ENCODE assay signal across 22 cellular contexts in genomic region chr10:19003341-19003740, GRCh38. TPM values are rescaled to one million over a fixed set of nuclear protein-coding genes. Genes with fewer than 3 reads are reported as not detected.
DNase-seq lines count a peak whose midpoint lies in the region; ATAC-seq, FAIRE-seq and TF ChIP-seq lines count a peak whose summit lies in the region.
"Had no signal": no experiment of that assay in that cellular context is flagged by ENCODE, and none has a peak within 500 bp of the region (broad histone marks: within the 10 kb centered on the region; RNA-seq: fewer than 3 reads in every experiment).

No MANE protein-coding gene starts in this region.

- in situ Hi-C loops in HepG2 (cut with HindIII; ENCODE audit: extremely low pct_ligation_motif_present, low pct_unique_long_range_greater_than_20kb): no loop called here

- H3F3A ChIP-seq in neural cell (ENCODE audit: insufficient read depth, low read length, poor library complexity, severe bottlenecking): no peaks in the 10 kb centered on the region

- intact Hi-C loops in right lobe of liver (cut with DNase I): no loop called here
- intact Hi-C loops in HepG2 (cut with micrococcal nuclease; ENCODE audit: unreplicated experiment): no loop called here
- intact Hi-C loops in ascending aorta (cut with DNase I): no loop called here
- intact Hi-C loops in kidney (cut with DNase I): no loop called here
- intact Hi-C loops in lower leg skin (cut with DNase I; ENCODE audit: low total_unique reads): no loop called here

- H2AFZ ChIP-seq in HepG2 (ENCODE audit: low read length) (no peak overlapping the region), neural cell (ENCODE audit: low read depth, low read length) (no peak overlapping the region)

- WGBS in right lobe of liver (ENCODE audit: insufficient coverage, low coverage, low lambda C conversion rate, missing lambda C conversion rate): 27% methylated on average over 3 of the region's 3 CpGs
- 3% methylated on average over 3 of the region's 3 CpGs for WGBS in HepG2 (ENCODE audit: low lambda C conversion rate)
- WGBS in lower leg skin, 2 donors: 47 to 48% methylated on average over 3 of the region's 3 CpGs

- POLR2A ChIA-PET in HepG2 (lab: Yijun Ruan, JAX): no interaction called here

- H3K27ac ChIP-seq in right lobe of liver (no peak overlapping the region), HepG2 (ENCODE audit: extremely low read length, insufficient read depth, low read length) (no peak overlapping the region), neural cell (ENCODE audit: low read length) (no peak overlapping the region), ascending aorta (no peak overlapping the region), kidney (ENCODE audit: low read depth in 2 of 2, low read length in 2 of 2) (no peak overlapping the region)
- H3K27ac ChIP-seq: A549 had no signal

- no peak for TF ChIP-seq CTCF in right lobe of liver (IDR thresholded peaks at IDR 0.05)
- no peak for TF ChIP-seq CTCF in HepG2 (CRISPR knock-in tag; IDR thresholded peaks at IDR 0.05)
- TF ChIP-seq CTCF in neural cell (IDR thresholded peaks at IDR 0.05; ENCODE audit: poor library complexity, severe bottlenecking): no peak
- no peak for TF ChIP-seq CTCF in ascending aorta (IDR thresholded peaks at IDR 0.05)
- no peak for TF ChIP-seq CTCF in kidney (IDR thresholded peaks at IDR 0.05; ENCODE audit: borderline replicate concordance, extremely low read depth, insufficient read depth)
- no peak for TF ChIP-seq CTCF in lower leg skin (IDR thresholded peaks at IDR 0.05)

- H3K4me1 ChIP-seq in right lobe of liver: no peaks in the 10 kb centered on the region
- H3K4me1 ChIP-seq in HepG2 (ENCODE audit: insufficient read depth, low read length): no peaks in the 10 kb centered on the region
- H3K4me1 ChIP-seq in ascending aorta: no peaks in the 10 kb centered on the region
- no peaks in the 10 kb centered on the region for H3K4me1 ChIP-seq in kidney (ENCODE audit: control insufficient read depth in 1 of 2, insufficient read depth in 1 of 2, low read depth in 1 of 2, low read length in 2 of 2)
- H3K4me1 ChIP-seq: A549, BE2C had no signal

- ATAC-seq in right lobe of liver (peak in 3 of 4 donors; percentile 47 to 73 (median 54)), HepG2 (no peak)
- ATAC-seq: A549 had no signal

- H3K27me3 ChIP-seq in right lobe of liver: no peaks in the 10 kb centered on the region
- no peaks in the 10 kb centered on the region for H3K27me3 ChIP-seq in HepG2 (ENCODE audit: control insufficient read depth in 1 of 2, insufficient read depth in 2 of 2, low read length in 2 of 2)
- H3K27me3 ChIP-seq in neural cell (ENCODE audit: insufficient read depth, low read depth, low read length): no peaks in the 10 kb centered on the region
- no peaks in the 10 kb centered on the region for H3K27me3 ChIP-seq in ascending aorta
- H3K27me3 ChIP-seq: BE2C had no signal

- CTCF ChIA-PET in HepG2 (lab: Yijun Ruan, JAX; ENCODE audit: low intra/inter-chr PET ratio, low total read pairs): no interaction called here

- H4K20me1 ChIP-seq in HepG2 (ENCODE audit: insufficient read depth, low read length): no peaks in the 10 kb centered on the region
- no peaks in the 10 kb centered on the region for H4K20me1 ChIP-seq in neural cell (ENCODE audit: insufficient read depth)

- BruUV-seq in HepG2 (replicated peaks; lab: Mats Ljungman, UMichigan): no TSS peak

- no peak for TF ChIP-seq POLR2A in right lobe of liver (IDR thresholded peaks at IDR 0.05)
- no peak for TF ChIP-seq POLR2A in HepG2 (IDR thresholded peaks at IDR 0.05; ENCODE audit: insufficient read depth in 1 of 2, low read depth in 2 of 2, low read length in 2 of 2)
- no peak for TF ChIP-seq POLR2A in lower leg skin (IDR thresholded peaks at IDR 0.05)

- no peaks in the 10 kb centered on the region for H3K9me2 ChIP-seq in neural cell (ENCODE audit: insufficient read depth, low read length)

- H3K79me2 ChIP-seq in HepG2 (ENCODE audit: insufficient read depth, low read length) (no peaks in the 10 kb centered on the region), neural cell (replicated peaks; ENCODE audit: insufficient read depth, low read length) (no peaks in the 10 kb centered on the region)

- H3K4me2 ChIP-seq in HepG2 (ENCODE audit: low read depth, low read length): no peak overlapping the region
- H3K4me2 ChIP-seq in neural cell (ENCODE audit: low read length): no peak overlapping the region
- H3K4me2 ChIP-seq: A549 had no signal

- no peak for TF ChIP-seq RAD21 in HepG2 (CRISPR knock-in tag; IDR thresholded peaks at IDR 0.05)
- TF ChIP-seq RAD21 in neural cell (conservative IDR thresholded peaks at IDR 0.05): no peak

- TF ChIP-seq EP300 in HepG2 (IDR thresholded peaks at IDR 0.05; ENCODE audit: low read depth in 2 of 2, low read length in 2 of 2) (no peak), HepG2 (CRISPR knock-in tag; IDR thresholded peaks at IDR 0.05; ENCODE audit: borderline replicate concordance) (no peak), neural cell (conservative IDR thresholded peaks at IDR 0.05; ENCODE audit: poor library complexity, severe bottlenecking) (no peak)

- DNase-seq in right lobe of liver (no peak), HepG2 (ENCODE audit: low spot score) (no peak), dermis microvascular lymphatic vessel endothelial cell (ENCODE audit: low read depth in 2 of 2) (peak; percentile 1 to 33), amniotic stem cell (lab: John Stamatoyannopoulos, UW) (no peak), ascending aorta (ENCODE audit: low spot score in 2 of 2) (no peak), kidney (no peak), lower leg skin (ENCODE audit: low spot score in 2 of 2) (no peak)
- DNase-seq: BE2C; CD4-positive, alpha-beta T cell; COR-L47; DMS79; Karpas-422; NCI-H1694; NCI-H2081 treated with DMSO at 0.1 percent for 48 hours; NCI-H446; NCI-H526; SHP77 had no signal

- no peak for FAIRE-seq in HepG2 (lab: Jason Lieb, UNC)
- no peak for FAIRE-seq in kidney (lab: Jason Lieb, UNC)
- FAIRE-seq: A549 had no signal

- no peaks in the 10 kb centered on the region for H3K9me3 ChIP-seq in right lobe of liver
- no peaks in the 10 kb centered on the region for H3K9me3 ChIP-seq in HepG2 (ENCODE audit: low read length)
- H3K9me3 ChIP-seq in neural cell (ENCODE audit: low read length): no peaks in the 10 kb centered on the region
- H3K9me3 ChIP-seq in ascending aorta: no peaks in the 10 kb centered on the region
- no peaks in the 10 kb centered on the region for H3K9me3 ChIP-seq in kidney (ENCODE audit: control insufficient read depth in 1 of 2, low read length in 2 of 2)
- H3K9me3 ChIP-seq: A549, BE2C had no signal

- no peak overlapping the region for H3K9ac ChIP-seq in HepG2 (ENCODE audit: insufficient read depth, low read depth, low read length)
- no peak overlapping the region for H3K9ac ChIP-seq in neural cell (ENCODE audit: low read length)
- H3K9ac ChIP-seq in kidney (ENCODE audit: low read length in 2 of 2): no peak overlapping the region

- H3K36me3 ChIP-seq in right lobe of liver: no peaks in the 10 kb centered on the region
- H3K36me3 ChIP-seq in HepG2 (replicated peaks in 1 of 2; ENCODE audit: control insufficient read depth in 1 of 2, insufficient read depth in 2 of 2, low read length in 2 of 2): no peaks in the 10 kb centered on the region
- no peaks in the 10 kb centered on the region for H3K36me3 ChIP-seq in neural cell (ENCODE audit: insufficient read depth, low read length)
- no peaks in the 10 kb centered on the region for H3K36me3 ChIP-seq in ascending aorta
- no peaks in the 10 kb centered on the region for H3K36me3 ChIP-seq in kidney (ENCODE audit: control insufficient read depth in 1 of 2, insufficient read depth in 2 of 2, low read length in 2 of 2)
- H3K36me3 ChIP-seq: BE2C had no signal

- H3K4me3 ChIP-seq in right lobe of liver: no peak overlapping the region
- no peak overlapping the region for H3K4me3 ChIP-seq in HepG2 (replicated peaks in 1 of 3; ENCODE audit: insufficient read depth in 1 of 3, low read depth in 2 of 3, low read length in 3 of 3)
- no peak overlapping the region for H3K4me3 ChIP-seq in neural cell (ENCODE audit: low read length)
- no peak overlapping the region for H3K4me3 ChIP-seq in ascending aorta
- no peak overlapping the region for H3K4me3 ChIP-seq in kidney (ENCODE audit: low read length in 2 of 2)
- H3K4me3 ChIP-seq in lower leg skin (ENCODE audit: low read depth, poor library complexity, severe bottlenecking): no peak overlapping the region
- H3K4me3 ChIP-seq: A549 had no signal

TF ChIP-seq in neural cell, 6 proteins besides CTCF, POLR2A, EP300 and RAD21:
- TF ChIP-seq POLR2AphosphoS5 (IDR thresholded peaks at IDR 0.05): peak; percentile 28
- no peak for TF ChIP-seq MXI1 (conservative IDR thresholded peaks at IDR 0.05; ENCODE audit: poor library complexity, severe bottlenecking)

RNA-seq across cellular contexts. Expression of gene MALRD1, which starts 45.3 kb away (rescaled TPM):
- total RNA-seq in right lobe of liver (under 1 TPM in 4 of 6 experiments, not detected in 2; 0.29 to 0.49 (median 0.34) TPM), HepG2 (2016; rRNA removed; fragmentation: Illumina TruSeq; extraction: Trizol) (5.0 and 15.4 TPM in 2 replicates), dermis microvascular lymphatic vessel endothelial cell (not detected in 2 replicates), ascending aorta (not detected), kidney (2.0 TPM), lower leg skin (under 1 TPM in 1 of 4 donors, not detected in 3; 0.23 TPM)
- total RNA-seq in HepG2 (2016; cell fraction: cytosol; rRNA removed; fragmentation: Illumina TruSeq; extraction: Trizol; ENCODE audit: low read depth): 16.7 and 17.1 TPM in 2 replicates
- 5.7 and 13.7 TPM in 2 replicates for total RNA-seq in HepG2 (2016; cell fraction: insoluble cytoplasmic fraction; rRNA removed; fragmentation: Illumina TruSeq; extraction: Trizol)
- total RNA-seq in HepG2 (2016; cell fraction: membrane; rRNA removed; fragmentation: Illumina TruSeq; extraction: Trizol): 10.5 and 11.1 TPM in 2 replicates
- total RNA-seq in HepG2 (2016; cell fraction: nucleus; rRNA removed; fragmentation: Illumina TruSeq; extraction: Trizol): 48.1 and 55.9 TPM in 2 replicates
- polyA plus RNA-seq in HepG2 (2011; rRNA removed) (5.7 TPM in 2 replicates), neural cell (0.21 TPM in 1 of 2 replicates, not detected in the other), kidney (ENCODE audit: insufficient read depth, low read depth, low replicate concordance) (2.4 TPM)
- 2.3 and 4.2 TPM in 2 replicates for polyA plus RNA-seq in HepG2 (2011; cell fraction: cytosol; rRNA removed)
- polyA plus RNA-seq in HepG2 (2011; cell fraction: nucleus; rRNA removed): 12.3 and 14.2 TPM in 2 replicates
- 3.5 and 4.2 TPM in 2 replicates for polyA plus RNA-seq in HepG2 (2012)
- 0.53 and 0.57 TPM in 2 replicates for polyA plus RNA-seq in HepG2 (2016; cell fraction: cytosol; fragmentation: Illumina TruSeq; extraction: Trizol; ENCODE audit: low read depth)
- 2.0 and 2.1 TPM in 2 replicates for polyA plus RNA-seq in HepG2 (2016; cell fraction: insoluble cytoplasmic fraction; fragmentation: Illumina TruSeq; extraction: Trizol; ENCODE audit: low read depth)
- 1.3 and 1.4 TPM in 2 replicates for polyA plus RNA-seq in HepG2 (2016; cell fraction: membrane; fragmentation: Illumina TruSeq; extraction: Trizol; ENCODE audit: low read depth)
- polyA plus RNA-seq in HepG2 (2016; cell fraction: nucleus; fragmentation: Illumina TruSeq; extraction: Trizol; ENCODE audit: insufficient read depth, low read depth): 3.5 and 10.0 TPM in 2 replicates
- 60.7 TPM in 1 of 2 replicates, not detected in the other for polyA minus RNA-seq in HepG2 (2011; rRNA and poly(A)+ RNA removed; ENCODE audit: low replicate concordance)
- polyA minus RNA-seq in HepG2 (2011; cell fraction: cytosol; rRNA and poly(A)+ RNA removed): 6.2 and 7.5 TPM in 2 replicates
- polyA minus RNA-seq in HepG2 (2011; cell fraction: nucleus; rRNA and poly(A)+ RNA removed): 214 and 242 TPM in 2 replicates
- polyA minus RNA-seq in neural cell: 1.5 and 1.7 TPM in 2 replicates
- total RNA-seq: CD4-positive, alpha-beta T cell; H4; M059J; OCI-LY7 had no signal
- polyA plus RNA-seq: A549 had no signal

Comparison
In these comparisons a context has a peak if more than half of its experiments do, and no peak if none do; other contexts are left out.
1. DNase-seq: peak in dermis microvascular lymphatic vessel endothelial cell (2 of 2); none in right lobe of liver (0 of 3), HepG2 (single experiment), amniotic stem cell (single experiment), ascending aorta (0 of 2), kidney (single experiment) and lower leg skin (0 of 2).